ENCODE assay signal across 23 cellular contexts in genomic region chr3:137099336-137099735, GRCh38.
"Had no signal": no experiment of that assay in that cellular context is flagged by ENCODE, and none has a peak within 500 bp of the region (broad histone marks: within the 10 kb centered on the region; RNA-seq: fewer than 3 reads in every experiment).

No MANE protein-coding gene starts in this region.

- H3K27ac ChIP-seq: SJCRH30 had no signal

- H3K4me3 ChIP-seq: MG63, SJCRH30 had no signal

- H3K36me3 ChIP-seq: MG63, SJCRH30 had no signal

- H3K4me1 ChIP-seq: SJCRH30 had no signal

- FAIRE-seq: HepG2, RCC 7860 had no signal

- H3K27me3 ChIP-seq: MG63 had no signal

- H3K9me3 ChIP-seq: MG63, SJCRH30 had no signal

- ATAC-seq: HepG2, SK-N-SH treated with all-trans-retinoic acid at 6 μM for 48 hours had no signal

- DNase-seq: IMR-90, Karpas-422, KG1, MG63, NCI-H1092, NCI-H1105 treated with DMSO at 0.1 percent for 48 hours, NCI-H1417 treated with DMSO at 0.1 percent for 48 hours, NCI-H187, NCI-H2029, NCI-H2081 treated with DMSO at 0.1 percent for 48 hours, NCI-H2171, NCI-H226, NCI-H446, NCI-H510A, NCI-H524 treated with DMSO at 0.1 percent for 48 hours, NCI-H69, NCI-H774, RPMI8226, SHP77 treated with DMSO at 0.1 percent for 48 hours, SJCRH30 had no signal
